Comparison of ENCODE assay signal across 8 cellular contexts in genomic region chrX:147911192-147912022, GRCh38. TPM values are rescaled to one million over a fixed set of nuclear protein-coding genes. Genes with fewer than 3 reads are reported as not detected.
A peak's percentile ranks its signal among the peaks of the same experiment; 100 is the strongest.
DNase-seq lines count a peak whose midpoint lies in the region; TF ChIP-seq lines count a peak whose summit lies in the region.

Gene FMR1 (plus strand): TSS chrX:147911919. CDS start chrX:147912180, 261 bp downstream.

- peak within 1 kb of the TSS; percentile 83 for H3K9ac ChIP-seq in SK-N-MC (ENCODE audit: insufficient read length)

- DNase-seq in GM06990 (ENCODE audit: extremely low read depth, insufficient read length), result peak; percentile 93
- DNase-seq in HFFc6, result peak; percentile 80
- DNase-seq in NAMALWA (ENCODE audit: low spot score), result peak; percentile 94
- DNase-seq in SK-N-MC (ENCODE audit: low read depth, low spot score), result no peak
- DNase-seq in activated naive CD4-positive, alpha-beta T cell treated with anti-CD3 and anti-CD28 coated beads, Interleukin-2, amount 10 ng/mL, durations not matched to agents 7 days and 5 days, result peak; percentile 94
- DNase-seq in germinal center (ENCODE audit: low spot score), result peak; percentile 96
- DNase-seq in nucleus accumbens (lab: John Stamatoyannopoulos, UW), result peak in 55 of 56 donors; percentile 27 to 92 (median 81)
- DNase-seq in superior temporal gyrus (ENCODE audit: extremely low spot score), result peak; percentile 89

- H3K4me3 ChIP-seq in GM06990 (replicated peaks; ENCODE audit: low read depth, low read length), result peak within 1 kb of the TSS; percentile 80
- peak within 1 kb of the TSS; percentile 82 for H3K4me3 ChIP-seq in SK-N-MC

- H3K36me3 Mint-ChIP-seq in HFFc6 (ENCODE audit: low read depth), result no peaks in the 10 kb centered on the region
- H3K36me3 Mint-ChIP-seq in activated naive CD4-positive, alpha-beta T cell treated with anti-CD3 and anti-CD28 coated beads, Interleukin-2, amount 10 ng/mL, durations not matched to agents 7 days and 5 days, result peaks cover 8% of the 10 kb centered on the region

- no peaks in the 10 kb centered on the region for H3K9me3 Mint-ChIP-seq in HFFc6
- H3K9me3 Mint-ChIP-seq in activated naive CD4-positive, alpha-beta T cell treated with anti-CD3 and anti-CD28 coated beads, Interleukin-2, amount 10 ng/mL, durations not matched to agents 7 days and 5 days, result no peaks in the 10 kb centered on the region

- TF ChIP-seq CTCF in GM06990 (IDR thresholded peaks at IDR 0.05; ENCODE audit: insufficient read depth, low read length, poor library complexity, severe bottlenecking) (no peak), HFFc6 (IDR thresholded peaks at IDR 0.05) (no peak)

- peak within 1 kb of the TSS; percentile 97 for H3K4me3 Mint-ChIP-seq in HFFc6
- peak within 1 kb of the TSS; percentile 97 for H3K4me3 Mint-ChIP-seq in activated naive CD4-positive, alpha-beta T cell treated with anti-CD3 and anti-CD28 coated beads, Interleukin-2, amount 10 ng/mL, durations not matched to agents 7 days and 5 days

- no peaks in the 10 kb centered on the region for H3K9me3 ChIP-seq in SK-N-MC (ENCODE audit: low read depth, low read length)

- peaks cover 2% of the 10 kb centered on the region for H3K27me3 Mint-ChIP-seq in HFFc6 (ENCODE audit: insufficient read depth)
- H3K27me3 Mint-ChIP-seq in activated naive CD4-positive, alpha-beta T cell treated with anti-CD3 and anti-CD28 coated beads, Interleukin-2, amount 10 ng/mL, durations not matched to agents 7 days and 5 days, result no peaks in the 10 kb centered on the region

- H3K27ac ChIP-seq in SK-N-MC, result peak within 1 kb of the TSS; percentile 67; the same call in 1 of the 2 replicates

- H3K27ac Mint-ChIP-seq in HFFc6, result peak within 1 kb of the TSS; percentile 93
- peak within 1 kb of the TSS; percentile 97 for H3K27ac Mint-ChIP-seq in activated naive CD4-positive, alpha-beta T cell treated with anti-CD3 and anti-CD28 coated beads, Interleukin-2, amount 10 ng/mL, durations not matched to agents 7 days and 5 days

- H3K4me1 Mint-ChIP-seq in HFFc6 (ENCODE audit: low read depth), result peaks cover 30% of the 10 kb centered on the region
- H3K4me1 Mint-ChIP-seq in activated naive CD4-positive, alpha-beta T cell treated with anti-CD3 and anti-CD28 coated beads, Interleukin-2, amount 10 ng/mL, durations not matched to agents 7 days and 5 days, result peaks cover 42% of the 10 kb centered on the region

- H3K27me3 ChIP-seq in GM06990 (replicated peaks; ENCODE audit: control insufficient read depth, insufficient read depth, low read length), result no peaks in the 10 kb centered on the region

- H3K36me3 ChIP-seq in GM06990 (ENCODE audit: control insufficient read depth, insufficient read depth, low read length) (no peaks in the 10 kb centered on the region), SK-N-MC (ENCODE audit: insufficient read depth, low read length) (no peaks in the 10 kb centered on the region)

- CTCF ChIA-PET in activated naive CD4-positive, alpha-beta T cell treated with anti-CD3 and anti-CD28 coated beads, Interleukin-2, amount 10 ng/mL, durations not matched to agents 7 days and 5 days (lab: Charles Lee), result no interaction called here

RNA-seq across cellular contexts. Expression of gene FMR1, which starts in this region (rescaled TPM):
- total RNA-seq in HFFc6 (2021; fragmentation: NEBNext Ultra II Directional; extraction: Animal tissue kit (Norgen Biotek cat#: 25700)), result 10 to 100 TPM; 17.7 to 21.7 (median 19.9) TPM
